ENCODE assay signal across 14 cellular contexts in the genomic region with DNA sequence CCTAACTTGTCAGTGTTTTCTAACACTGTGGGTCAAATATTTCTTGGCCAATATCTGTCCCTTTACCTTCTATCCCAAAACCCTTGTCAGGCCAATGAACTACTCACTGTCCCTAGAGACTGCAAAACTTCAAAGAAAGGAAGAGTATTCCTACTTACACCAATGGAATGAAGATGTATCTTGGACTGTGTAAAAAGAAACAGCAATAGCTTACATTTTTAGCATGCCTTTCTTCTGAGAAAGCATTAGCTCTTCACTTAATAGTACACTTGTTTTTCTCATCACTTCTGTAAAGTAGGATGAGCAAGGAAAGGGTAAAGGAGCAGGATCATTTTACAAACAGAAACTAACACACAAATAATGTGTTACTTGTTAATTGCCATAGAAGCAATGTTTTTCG.
DNase-seq lines count a peak whose midpoint lies in the region; ATAC-seq and TF ChIP-seq lines count a peak whose summit lies in the region.
"Had no signal": no experiment of that assay in that cellular context is flagged by ENCODE, and none has a peak within 500 bp of the region (broad histone marks: within the 10 kb centered on the region; RNA-seq: fewer than 3 reads in every experiment).

No MANE protein-coding gene starts in this region.

- CTCF ChIA-PET in BJ (lab: Yijun Ruan, JAX), result no interaction called here

- DNase-seq in BJ (ENCODE audit: low read depth) (peak; percentile 49), myocyte (ENCODE audit: low read depth) (peak; percentile 49), DMS 273 treated with DMSO at 0.1 percent for 48 hours (lab: John Stamatoyannopoulos, UW) (no peak)
- no peak for DNase-seq in stimulated activated CD8-positive, alpha-beta memory T cell treated with anti-CD3 and anti-CD28 coated beads, Interleukin-4, amount 100 ng/mL, for 48 hours
- no peak for DNase-seq in activated naive CD4-positive, alpha-beta T cell treated with anti-CD3 and anti-CD28 coated beads, Interleukin-2, amount 50 U/mL, for 72 hours (ENCODE audit: low spot score in 2 of 2)
- DNase-seq in stimulated activated naive B cell treated with anti-CD40 and anti-IgM and Interleukin-4, amounts not matched to agents 10 μg/mL and 1 μg/mL and 100 μg/mL, for 72 hours, result no peak
- DNase-seq: activated CD8-positive, alpha-beta T cell treated with anti-CD3 and anti-CD28 coated beads, Interleukin-2, amount 10 ng/mL, durations not matched to agents 7 days and 5 days; amniotic stem cell; Calu3; left ventricle myocardium superior; NCI-H69; retina had no signal

- WGBS in ectodermal cell, 2 experiments, result no CpG with 5 or more reads among the region's 1 CpG

- no peak overlapping the region for H3K4me3 ChIP-seq in BJ (ENCODE audit: low read depth, low read length)
- no peak overlapping the region for H3K4me3 ChIP-seq in ectodermal cell (ENCODE audit: insufficient read depth, low read depth, low read length)

- peaks cover 18% of the 10 kb centered on the region for H3K4me1 ChIP-seq in ectodermal cell (ENCODE audit: control insufficient read depth, insufficient read depth, low read length)

- no peak overlapping the region for H3K4me3 Mint-ChIP-seq in stimulated activated naive B cell treated with anti-CD40 and anti-IgM and Interleukin-4, amounts not matched to agents 10 μg/mL and 1 μg/mL and 100 μg/mL, for 72 hours
- H3K4me3 Mint-ChIP-seq: activated CD8-positive, alpha-beta T cell treated with anti-CD3 and anti-CD28 coated beads, Interleukin-2, amount 10 ng/mL, durations not matched to agents 7 days and 5 days had no signal

- TF ChIP-seq CTCF in BJ (IDR thresholded peaks at IDR 0.05; ENCODE audit: insufficient read depth, low read depth, low read length), result no peak

- no peaks in the 10 kb centered on the region for H3K36me3 ChIP-seq in BJ (ENCODE audit: control insufficient read depth, insufficient read depth, low read length)
- H3K36me3 ChIP-seq in ectodermal cell (ENCODE audit: control insufficient read depth, insufficient read depth, low read length), result no peaks in the 10 kb centered on the region

- H3K27me3 Mint-ChIP-seq in stimulated activated naive B cell treated with anti-CD40 and anti-IgM and Interleukin-4, amounts not matched to agents 10 μg/mL and 1 μg/mL and 100 μg/mL, for 72 hours, result no peaks in the 10 kb centered on the region

- POLR2A ChIA-PET in BJ (lab: Charles Lee), result no interaction called here

- no peaks in the 10 kb centered on the region for H3K9me3 ChIP-seq in ectodermal cell (ENCODE audit: control insufficient read depth, low read length)

- H3K27ac ChIP-seq in ectodermal cell (ENCODE audit: insufficient read depth, low read depth, low read length, poor library complexity, severe bottlenecking), result peak overlapping the region; percentile 3

- ATAC-seq in activated naive CD4-positive, alpha-beta T cell treated with anti-CD3 and anti-CD28 coated beads, Interleukin-2, amount 50 U/mL, for 72 hours, result no peak
- no peak for ATAC-seq in stimulated activated naive B cell treated with anti-CD40 and anti-IgM and Interleukin-4, amounts not matched to agents 10 μg/mL and 1 μg/mL and 100 μg/mL, for 72 hours (replicated peaks)
- ATAC-seq: activated CD8-positive, alpha-beta T cell treated with anti-CD3 and anti-CD28 coated beads, Interleukin-2, amount 10 ng/mL, durations not matched to agents 7 days and 5 days; left ventricle myocardium superior had no signal

- peaks cover 0 to 3% of the 10 kb centered on the region in 2 donors for H3K36me3 Mint-ChIP-seq in activated naive CD4-positive, alpha-beta T cell treated with anti-CD3 and anti-CD28 coated beads, Interleukin-2, amount 50 U/mL, for 72 hours
- peaks cover 3 to 18% of the 10 kb centered on the region in 2 donors for H3K36me3 Mint-ChIP-seq in stimulated activated naive B cell treated with anti-CD40 and anti-IgM and Interleukin-4, amounts not matched to agents 10 μg/mL and 1 μg/mL and 100 μg/mL, for 72 hours

- no peaks in the 10 kb centered on the region for H3K27me3 ChIP-seq in BJ (ENCODE audit: control insufficient read depth, insufficient read depth, low read length)
- H3K27me3 ChIP-seq in ectodermal cell (ENCODE audit: control insufficient read depth, insufficient read depth, low read length, poor library complexity, severe bottlenecking), result no peaks in the 10 kb centered on the region

- H3K9me3 Mint-ChIP-seq in activated naive CD4-positive, alpha-beta T cell treated with anti-CD3 and anti-CD28 coated beads, Interleukin-2, amount 50 U/mL, for 72 hours, result no peaks in the 10 kb centered on the region
- no peaks in the 10 kb centered on the region for H3K9me3 Mint-ChIP-seq in stimulated activated naive B cell treated with anti-CD40 and anti-IgM and Interleukin-4, amounts not matched to agents 10 μg/mL and 1 μg/mL and 100 μg/mL, for 72 hours

- peaks cover 7 to 11% of the 10 kb centered on the region in 2 donors for H3K4me1 Mint-ChIP-seq in stimulated activated naive B cell treated with anti-CD40 and anti-IgM and Interleukin-4, amounts not matched to agents 10 μg/mL and 1 μg/mL and 100 μg/mL, for 72 hours

- TF ChIP-seq RAD21 in Ishikawa (IDR thresholded peaks at IDR 0.05; ENCODE audit: low read depth), result no peak

- no peak overlapping the region for H3K27ac Mint-ChIP-seq in activated naive CD4-positive, alpha-beta T cell treated with anti-CD3 and anti-CD28 coated beads, Interleukin-2, amount 50 U/mL, for 72 hours
- no peak overlapping the region for H3K27ac Mint-ChIP-seq in stimulated activated naive B cell treated with anti-CD40 and anti-IgM and Interleukin-4, amounts not matched to agents 10 μg/mL and 1 μg/mL and 100 μg/mL, for 72 hours
- H3K27ac Mint-ChIP-seq: activated CD8-positive, alpha-beta T cell treated with anti-CD3 and anti-CD28 coated beads, Interleukin-2, amount 10 ng/mL, durations not matched to agents 7 days and 5 days had no signal

- TF ChIP-seq EP300 in Ishikawa (IDR thresholded peaks at IDR 0.05; ENCODE audit: borderline replicate concordance), result no peak

TF ChIP-seq in Ishikawa, 13 proteins besides CTCF, POLR2A, EP300 and RAD21:
- TF ChIP-seq EGR1 (IDR thresholded peaks at IDR 0.05) (no peak), TEAD4 (IDR thresholded peaks at IDR 0.05) (peak; percentile 40; the same call in 1 of the 2 replicates)

Comparison
In these comparisons a context has a peak if more than half of its experiments do, and no peak if none do; other contexts are left out.
1. DNase-seq: peak in BJ (single experiment) and myocyte (single experiment); none in DMS 273 treated with DMSO at 0.1 percent for 48 hours (single experiment), stimulated activated CD8-positive, alpha-beta memory T cell treated with anti-CD3 and anti-CD28 coated beads, Interleukin-4, amount 100 ng/mL, for 48 hours (single experiment), activated naive CD4-positive, alpha-beta T cell treated with anti-CD3 and anti-CD28 coated beads, Interleukin-2, amount 50 U/mL, for 72 hours (0 of 2) and stimulated activated naive B cell treated with anti-CD40 and anti-IgM and Interleukin-4, amounts not matched to agents 10 μg/mL and 1 μg/mL and 100 μg/mL, for 72 hours (single experiment).